14 cellular contexts compared by ENCODE assay signal in the genomic region with DNA sequence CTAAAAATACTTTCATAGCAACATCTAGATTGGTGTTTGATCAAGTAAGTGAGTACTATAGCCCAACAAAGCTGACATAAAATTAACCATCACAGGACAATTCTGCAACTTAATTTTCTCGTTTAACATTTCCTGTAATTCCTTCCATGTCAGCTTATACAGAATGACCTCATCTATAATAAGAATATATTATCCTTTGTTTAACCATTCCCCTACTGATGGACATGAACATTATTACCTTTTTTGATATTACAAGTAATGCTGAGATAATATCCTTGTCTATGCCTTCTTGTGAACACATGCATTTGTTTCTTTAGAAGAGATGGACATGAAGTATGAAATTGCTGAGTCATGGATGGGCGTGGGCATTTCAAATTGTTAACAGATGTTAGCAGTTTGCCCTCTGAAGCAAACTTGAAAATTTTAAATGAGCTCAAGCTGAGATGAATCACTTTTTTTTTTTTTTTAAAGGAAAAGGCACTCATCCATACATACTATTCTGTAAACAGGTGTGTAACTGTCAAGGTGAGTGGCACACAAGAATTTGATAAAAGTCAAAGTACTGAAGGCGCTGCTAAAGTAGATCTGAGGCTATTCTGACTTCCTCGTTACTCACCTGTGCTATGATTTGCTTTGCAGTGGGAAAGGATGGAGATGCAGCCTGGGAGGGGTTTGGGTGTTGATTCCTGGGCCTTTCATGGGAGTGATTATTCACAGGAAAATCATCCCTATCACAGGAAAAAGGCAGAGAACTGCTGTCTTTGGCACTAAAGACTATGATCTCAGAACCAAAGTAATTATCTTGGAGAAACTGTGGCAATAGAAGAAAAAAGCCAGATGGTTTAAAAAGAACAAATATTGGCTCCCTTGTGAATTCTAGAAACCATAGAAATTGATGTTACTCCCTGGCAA.
DNase-seq lines count a peak whose midpoint lies in the region; ATAC-seq, FAIRE-seq and TF ChIP-seq lines count a peak whose summit lies in the region.
"Had no signal": no experiment of that assay in that cellular context is flagged by ENCODE, and none has a peak within 500 bp of the region (broad histone marks: within the 10 kb centered on the region; RNA-seq: fewer than 3 reads in every experiment).

No MANE protein-coding gene starts in this region.

- no peak for TF ChIP-seq CTCF in bronchial epithelial cell (IDR thresholded peaks at IDR 0.05; ENCODE audit: insufficient read depth, low read length, severe bottlenecking)
- no peak for TF ChIP-seq CTCF in nephron (IDR thresholded peaks at IDR 0.05; ENCODE audit: unreplicated experiment in 3 of 3)

- peaks cover 3% of the 10 kb centered on the region for H3K36me3 ChIP-seq in bronchial epithelial cell (ENCODE audit: control insufficient read depth, insufficient read depth, low read length)
- H3K36me3 ChIP-seq: neutrophil had no signal

- no peaks in the 10 kb centered on the region for H3K27me3 ChIP-seq in bronchial epithelial cell (ENCODE audit: control insufficient read depth, insufficient read depth, low read length)
- H3K27me3 ChIP-seq: neutrophil, SJSA1 had no signal

- peaks cover 47% of the 10 kb centered on the region for H3K36me3 Mint-ChIP-seq in nephron (ENCODE audit: low read depth)
- peaks cover 75% of the 10 kb centered on the region for H3K36me3 Mint-ChIP-seq in activated CD4-positive, alpha-beta T cell treated with anti-CD3 and anti-CD28 coated beads, Interleukin-2, amount 10 ng/mL, durations not matched to agents 7 days and 5 days (ENCODE audit: low read depth)

- no peaks in the 10 kb centered on the region for H3K9me3 Mint-ChIP-seq in nephron
- H3K9me3 Mint-ChIP-seq in activated CD4-positive, alpha-beta T cell treated with anti-CD3 and anti-CD28 coated beads, Interleukin-2, amount 10 ng/mL, durations not matched to agents 7 days and 5 days: no peaks in the 10 kb centered on the region

- no peak for ATAC-seq in HG03460 (IDR thresholded peaks at IDR 0.05; ENCODE audit: unreplicated experiment)
- ATAC-seq: activated CD8-positive, alpha-beta memory T cell treated with anti-CD3 and anti-CD28 coated beads, Interleukin-2, amount 10 ng/mL, durations not matched to agents 7 days and 5 days had no signal

- CTCF ChIA-PET in activated CD4-positive, alpha-beta T cell treated with anti-CD3 and anti-CD28 coated beads, Interleukin-2, amount 10 ng/mL, durations not matched to agents 7 days and 5 days (lab: Charles Lee): no interaction called here

- POLR2A ChIA-PET in activated CD4-positive, alpha-beta T cell treated with anti-CD3 and anti-CD28 coated beads, Interleukin-2, amount 10 ng/mL, durations not matched to agents 7 days and 5 days (lab: Charles Lee): no interaction called here

- H3K4me3 Mint-ChIP-seq in nephron: no peak overlapping the region
- H3K4me3 Mint-ChIP-seq in activated CD4-positive, alpha-beta T cell treated with anti-CD3 and anti-CD28 coated beads, Interleukin-2, amount 10 ng/mL, durations not matched to agents 7 days and 5 days: no peak overlapping the region
- H3K4me3 Mint-ChIP-seq: activated CD8-positive, alpha-beta memory T cell treated with anti-CD3 and anti-CD28 coated beads, Interleukin-2, amount 10 ng/mL, durations not matched to agents 7 days and 5 days; B cell had no signal

- H3K4me1 Mint-ChIP-seq in nephron: peaks cover 13% of the 10 kb centered on the region
- H3K4me1 Mint-ChIP-seq in activated CD4-positive, alpha-beta T cell treated with anti-CD3 and anti-CD28 coated beads, Interleukin-2, amount 10 ng/mL, durations not matched to agents 7 days and 5 days: peaks cover 22% of the 10 kb centered on the region
- H3K4me1 Mint-ChIP-seq: B cell had no signal

- no peaks in the 10 kb centered on the region for H3K27me3 Mint-ChIP-seq in nephron (ENCODE audit: low read depth)
- H3K27me3 Mint-ChIP-seq in activated CD4-positive, alpha-beta T cell treated with anti-CD3 and anti-CD28 coated beads, Interleukin-2, amount 10 ng/mL, durations not matched to agents 7 days and 5 days: no peaks in the 10 kb centered on the region
- H3K27me3 Mint-ChIP-seq: activated CD8-positive, alpha-beta memory T cell treated with anti-CD3 and anti-CD28 coated beads, Interleukin-2, amount 10 ng/mL, durations not matched to agents 7 days and 5 days; B cell had no signal

- no peak for FAIRE-seq in bronchial epithelial cell (lab: Jason Lieb, UNC)

- DNase-seq in NOMO-1 treated with DMSO at 0.1 percent for 48 hours (lab: John Stamatoyannopoulos, UW; ENCODE audit: unreplicated experiment) (peak; percentile 43), NOMO-1 treated with dmso at 0.1 percent for 144 hours (lab: John Stamatoyannopoulos, UW; ENCODE audit: unreplicated experiment) (no peak), M059J (ENCODE audit: low read depth) (peak; percentile 67), bronchial epithelial cell (ENCODE audit: low read depth) (peak; percentile 65), mucosa of gallbladder (ENCODE audit: low spot score) (no peak)
- DNase-seq in activated CD4-positive, alpha-beta T cell treated with anti-CD3 and anti-CD28 coated beads, Interleukin-2, amount 10 ng/mL, durations not matched to agents 7 days and 5 days: no peak
- DNase-seq: activated CD8-positive, alpha-beta memory T cell treated with anti-CD3 and anti-CD28 coated beads, Interleukin-2, amount 10 ng/mL, durations not matched to agents 7 days and 5 days; NCI-H187 treated with DMSO at 0.1 percent for 48 hours had no signal

- no peak overlapping the region for H3K4me3 ChIP-seq in bronchial epithelial cell (ENCODE audit: low read depth, low read length)
- H3K4me3 ChIP-seq: coronary artery, SJSA1 had no signal

- H3K27ac Mint-ChIP-seq in nephron: peak overlapping the region in 2 of 3 experiments; percentile 36 to 60
- no peak overlapping the region for H3K27ac Mint-ChIP-seq in activated CD4-positive, alpha-beta T cell treated with anti-CD3 and anti-CD28 coated beads, Interleukin-2, amount 10 ng/mL, durations not matched to agents 7 days and 5 days
- H3K27ac Mint-ChIP-seq: activated CD8-positive, alpha-beta memory T cell treated with anti-CD3 and anti-CD28 coated beads, Interleukin-2, amount 10 ng/mL, durations not matched to agents 7 days and 5 days; B cell had no signal

Comparison
In these comparisons a context has a peak if more than half of its experiments do, and no peak if none do; other contexts are left out.
1. DNase-seq: peak in NOMO-1 treated with DMSO at 0.1 percent for 48 hours (single experiment), M059J (single experiment) and bronchial epithelial cell (single experiment); none in NOMO-1 treated with dmso at 0.1 percent for 144 hours (single experiment), mucosa of gallbladder (single experiment) and activated CD4-positive, alpha-beta T cell treated with anti-CD3 and anti-CD28 coated beads, Interleukin-2, amount 10 ng/mL, durations not matched to agents 7 days and 5 days (single experiment).